Comparison of ENCODE assay signal across 9 cellular contexts in genomic region chr13:108220042-108220441, GRCh38. TPM values are rescaled to one million over a fixed set of nuclear protein-coding genes. Genes with fewer than 3 reads are reported as not detected.
DNase-seq lines count a peak whose midpoint lies in the region; ATAC-seq and FAIRE-seq lines count a peak whose summit lies in the region.
"Had no signal": no experiment of that assay in that cellular context is flagged by ENCODE, and none has a peak within 500 bp of the region (broad histone marks: within the 10 kb centered on the region; RNA-seq: fewer than 3 reads in every experiment).

No MANE protein-coding gene starts in this region.

- no peak overlapping the region for H3K27ac Mint-ChIP-seq in activated CD4-positive, alpha-beta T cell treated with anti-CD3 and anti-CD28 coated beads, Interleukin-2, amount 10 ng/mL, durations not matched to agents 7 days and 5 days

- no peaks in the 10 kb centered on the region for H3K27me3 Mint-ChIP-seq in activated CD4-positive, alpha-beta T cell treated with anti-CD3 and anti-CD28 coated beads, Interleukin-2, amount 10 ng/mL, durations not matched to agents 7 days and 5 days

- H3K4me3 Mint-ChIP-seq in activated CD4-positive, alpha-beta T cell treated with anti-CD3 and anti-CD28 coated beads, Interleukin-2, amount 10 ng/mL, durations not matched to agents 7 days and 5 days = peak overlapping the region; percentile 90

- H3K36me3 ChIP-seq in endocrine pancreas (ENCODE audit: control insufficient read depth, insufficient read depth, low read length) (no peaks in the 10 kb centered on the region), skeletal muscle tissue (ENCODE audit: control insufficient read depth in 3 of 3, insufficient read depth in 3 of 3, low read length in 3 of 3) (peaks cover 0 to 2% (median 0%) of the 10 kb centered on the region in 3 donors)

- ATAC-seq in GM19463 (IDR thresholded peaks at IDR 0.05; ENCODE audit: unreplicated experiment) = no peak

- H3K4me1 ChIP-seq in endocrine pancreas (ENCODE audit: control insufficient read depth, insufficient read depth, low read length) (peaks cover 52% of the 10 kb centered on the region), skeletal muscle tissue (ENCODE audit: control insufficient read depth in 3 of 3, insufficient read depth in 3 of 3, low read length in 3 of 3) (peaks cover 28 to 44% (median 35%) of the 10 kb centered on the region in 3 donors)

- H3K4me1 Mint-ChIP-seq in activated CD4-positive, alpha-beta T cell treated with anti-CD3 and anti-CD28 coated beads, Interleukin-2, amount 10 ng/mL, durations not matched to agents 7 days and 5 days = peaks cover 43% of the 10 kb centered on the region

- POLR2A ChIA-PET in activated CD4-positive, alpha-beta T cell treated with anti-CD3 and anti-CD28 coated beads, Interleukin-2, amount 10 ng/mL, durations not matched to agents 7 days and 5 days (lab: Charles Lee) = no interaction called here

- H3K36me3 Mint-ChIP-seq in activated CD4-positive, alpha-beta T cell treated with anti-CD3 and anti-CD28 coated beads, Interleukin-2, amount 10 ng/mL, durations not matched to agents 7 days and 5 days (ENCODE audit: low read depth) = peaks cover 2% of the 10 kb centered on the region

- H3K4me3 ChIP-seq in endocrine pancreas (ENCODE audit: control insufficient read depth, insufficient read depth, low read length) (peak overlapping the region; percentile 98), skeletal muscle tissue (ENCODE audit: low read length in 3 of 3) (peak overlapping the region in 2 of 3 donors; percentile 16 to 87)

- H3K9me3 ChIP-seq in endocrine pancreas (ENCODE audit: control insufficient read depth, low read length) = no peaks in the 10 kb centered on the region
- H3K9me3 ChIP-seq in skeletal muscle tissue (ENCODE audit: control insufficient read depth in 3 of 3, low read length in 3 of 3) = no peaks in the 10 kb centered on the region

- no peaks in the 10 kb centered on the region for H3K9me3 Mint-ChIP-seq in activated CD4-positive, alpha-beta T cell treated with anti-CD3 and anti-CD28 coated beads, Interleukin-2, amount 10 ng/mL, durations not matched to agents 7 days and 5 days

- DNase-seq in activated CD4-positive, alpha-beta T cell treated with anti-CD3 and anti-CD28 coated beads, Interleukin-2, amount 10 ng/mL, durations not matched to agents 7 days and 5 days = no peak
- no peak for DNase-seq in activated CD4-positive, alpha-beta T cell treated with anti-CD3 and anti-CD28 coated beads, Interleukin-2, amount 50 U/mL, for 1 hour
- DNase-seq in NCI-H526 treated with DMSO at 0.1 percent for 48 hours (lab: John Stamatoyannopoulos, UW) = peak; percentile 20
- no peak for DNase-seq in hypothalamus (lab: John Stamatoyannopoulos, UW)
- DNase-seq in urothelium cell line (ENCODE audit: low spot score) = no peak
- DNase-seq: NCI-H187 had no signal

- FAIRE-seq in urothelium cell line (lab: Jason Lieb, UNC) = no peak

- H3K9ac ChIP-seq in endocrine pancreas (ENCODE audit: control insufficient read depth, insufficient read depth, low read length) (no peak overlapping the region), skeletal muscle tissue (ENCODE audit: low read depth in 1 of 3, low read length in 3 of 3) (peak overlapping the region in 2 of 3 donors; percentile 4 to 27)

- H3K27ac ChIP-seq in skeletal muscle tissue (ENCODE audit: low read depth, low read length) = no peak overlapping the region

- H3K27me3 ChIP-seq in endocrine pancreas (ENCODE audit: control insufficient read depth, insufficient read depth, low read length) (no peaks in the 10 kb centered on the region), skeletal muscle tissue (ENCODE audit: control insufficient read depth in 3 of 3, insufficient read depth in 3 of 3, low read length in 3 of 3) (no peaks in the 10 kb centered on the region)

- CTCF ChIA-PET in activated CD4-positive, alpha-beta T cell treated with anti-CD3 and anti-CD28 coated beads, Interleukin-2, amount 10 ng/mL, durations not matched to agents 7 days and 5 days (lab: Charles Lee) = no interaction called here

RNA-seq across cellular contexts. Expression of gene ABHD13, which starts 1.9 kb away (rescaled TPM):
- total RNA-seq in activated CD4-positive, alpha-beta T cell treated with anti-CD3 and anti-CD28 coated beads, Interleukin-2, amount 10 ng/mL, durations not matched to agents 7 days and 5 days = 1 to 10 TPM; 9.1 to 9.9 TPM
- total RNA-seq in skeletal muscle tissue = 7.8 TPM

RNA-seq across cellular contexts. Expression of gene LIG4, which starts 4.7 kb away (rescaled TPM):
- total RNA-seq in activated CD4-positive, alpha-beta T cell treated with anti-CD3 and anti-CD28 coated beads, Interleukin-2, amount 10 ng/mL, durations not matched to agents 7 days and 5 days = 10 to 100 TPM in 1 of 2 experiments, 1 to 10 TPM in 1; 9.5 to 10.8 TPM
- 4.2 TPM for total RNA-seq in skeletal muscle tissue

RNA-seq across cellular contexts. Expression of gene TNFSF13B, which starts 49.5 kb away (rescaled TPM):
- 10 to 100 TPM; 11.7 to 12.7 TPM for total RNA-seq in activated CD4-positive, alpha-beta T cell treated with anti-CD3 and anti-CD28 coated beads, Interleukin-2, amount 10 ng/mL, durations not matched to agents 7 days and 5 days
- 1.6 TPM for total RNA-seq in skeletal muscle tissue
